ENCODE assay signal across 11 cellular contexts in genomic region chr1:193540511-193540910, GRCh38.
A peak's percentile ranks its signal among the peaks of the same experiment; 100 is the strongest.
DNase-seq lines count a peak whose midpoint lies in the region; ATAC-seq and TF ChIP-seq lines count a peak whose summit lies in the region.
"Had no signal": no experiment of that assay in that cellular context is flagged by ENCODE, and none has a peak within 500 bp of the region (broad histone marks: within the 10 kb centered on the region; RNA-seq: fewer than 3 reads in every experiment).

No MANE protein-coding gene starts in this region.

- no peak for TF ChIP-seq CTCF in CD4-positive, alpha-beta T cell (IDR thresholded peaks at IDR 0.05)
- TF ChIP-seq CTCF in esophagus squamous epithelium (IDR thresholded peaks at IDR 0.05) = no peak

- TF ChIP-seq POLR2A in esophagus squamous epithelium (IDR thresholded peaks at IDR 0.05) = no peak

- peaks cover 60% of the 10 kb centered on the region for H3K4me1 Mint-ChIP-seq in CD4-positive, alpha-beta T cell (ENCODE audit: low read depth)
- peaks cover 47% of the 10 kb centered on the region for H3K4me1 Mint-ChIP-seq in activated CD8-positive, alpha-beta T cell treated with anti-CD3 and anti-CD28 coated beads, Interleukin-2, amount 10 ng/mL, durations not matched to agents 7 days and 5 days (ENCODE audit: low read depth)

- peak; percentile 39 for ATAC-seq in CD4-positive, alpha-beta T cell (ENCODE audit: poor library complexity)
- peak; percentile 2 for ATAC-seq in GM19397 (IDR thresholded peaks at IDR 0.05; ENCODE audit: unreplicated experiment)
- peak; percentile 10 for ATAC-seq in HG03097 (IDR thresholded peaks at IDR 0.05; ENCODE audit: low FRiP score, unreplicated experiment)
- peak; percentile 49 for ATAC-seq in activated CD8-positive, alpha-beta T cell treated with anti-CD3 and anti-CD28 coated beads, Interleukin-2, amount 10 ng/mL, durations not matched to agents 7 days and 5 days
- no peak for ATAC-seq in GM18867 (IDR thresholded peaks at IDR 0.05; ENCODE audit: unreplicated experiment)

- no peaks in the 10 kb centered on the region for H3K27me3 ChIP-seq in CD4-positive, alpha-beta T cell (ENCODE audit: control insufficient read depth, insufficient read depth, low read length)
- no peaks in the 10 kb centered on the region for H3K27me3 ChIP-seq in esophagus squamous epithelium
- H3K27me3 ChIP-seq: adrenal gland had no signal

- no peaks in the 10 kb centered on the region for H3K9me3 Mint-ChIP-seq in CD4-positive, alpha-beta T cell
- H3K9me3 Mint-ChIP-seq in activated CD8-positive, alpha-beta T cell treated with anti-CD3 and anti-CD28 coated beads, Interleukin-2, amount 10 ng/mL, durations not matched to agents 7 days and 5 days (ENCODE audit: insufficient read depth) = peaks cover 15% of the 10 kb centered on the region

- DNase-seq in CD4-positive, alpha-beta T cell = no peak
- no peak for DNase-seq in activated CD8-positive, alpha-beta T cell treated with anti-CD3 and anti-CD28 coated beads, Interleukin-2, amount 10 ng/mL, durations not matched to agents 7 days and 5 days
- DNase-seq in mucosa of gallbladder (ENCODE audit: low spot score) (no peak), esophagus squamous epithelium (lab: John Stamatoyannopoulos, UW) (no peak), KG1 (lab: John Stamatoyannopoulos, UW) (no peak)
- DNase-seq: adrenal gland, kidney glomerular epithelial cell, NCI-H2107 had no signal

- H3K4me3 Mint-ChIP-seq in CD4-positive, alpha-beta T cell = peak overlapping the region; percentile 71
- peak overlapping the region; percentile 67 for H3K4me3 Mint-ChIP-seq in activated CD8-positive, alpha-beta T cell treated with anti-CD3 and anti-CD28 coated beads, Interleukin-2, amount 10 ng/mL, durations not matched to agents 7 days and 5 days

- no peaks in the 10 kb centered on the region for H3K9me3 ChIP-seq in CD4-positive, alpha-beta T cell (ENCODE audit: control insufficient read depth, low read length)
- H3K9me3 ChIP-seq in esophagus squamous epithelium = no peaks in the 10 kb centered on the region
- H3K9me3 ChIP-seq: adrenal gland had no signal

- H3K4me1 ChIP-seq in esophagus squamous epithelium = no peaks in the 10 kb centered on the region
- H3K4me1 ChIP-seq: adrenal gland had no signal

- H3K27ac ChIP-seq in CD4-positive, alpha-beta T cell (ENCODE audit: low read depth, low read length) = peak overlapping the region; percentile 13
- peak overlapping the region in 1 of 4 donors; percentile 18 for H3K27ac ChIP-seq in esophagus squamous epithelium
- H3K27ac ChIP-seq: adrenal gland had no signal

- no peaks in the 10 kb centered on the region for H3K36me3 ChIP-seq in esophagus squamous epithelium
- H3K36me3 ChIP-seq: adrenal gland had no signal

- POLR2A ChIA-PET in CD4-positive, alpha-beta T cell (lab: Charles Lee) = interaction anchor here (0.6 to 2.6 kb wide), 14 partner anchors 9 to 350 kb away, joined by 3 to 29 read pairs (median 4); no protein-coding TSS in a partner anchor
- POLR2A ChIA-PET in activated CD8-positive, alpha-beta T cell treated with anti-CD3 and anti-CD28 coated beads, Interleukin-2, amount 10 ng/mL, durations not matched to agents 7 days and 5 days (lab: Charles Lee) = interaction anchor here (0.9 to 1.7 kb wide), 6 partner anchors 9 to 104 kb away, joined by 3 to 7 read pairs (median 3); no protein-coding TSS in a partner anchor

- H3K36me3 Mint-ChIP-seq in CD4-positive, alpha-beta T cell (ENCODE audit: low read depth) = no peaks in the 10 kb centered on the region
- H3K36me3 Mint-ChIP-seq in activated CD8-positive, alpha-beta T cell treated with anti-CD3 and anti-CD28 coated beads, Interleukin-2, amount 10 ng/mL, durations not matched to agents 7 days and 5 days (ENCODE audit: low read depth) = peaks cover 29% of the 10 kb centered on the region

- intact Hi-C loops in CD4-positive, alpha-beta T cell (cut with DNase I, micrococcal nuclease) = loop anchor here in 1 of 2 experiments (10.0 kb wide), 1 partner anchor 126 kb away; no protein-coding TSS in a partner anchor
- intact Hi-C loops in esophagus squamous epithelium (cut with DNase I) = no loop called here

- no peak overlapping the region for H3K4me3 ChIP-seq in esophagus squamous epithelium
- H3K4me3 ChIP-seq: adrenal gland had no signal

- CTCF ChIA-PET in CD4-positive, alpha-beta T cell (lab: Charles Lee) = interaction anchor here (1.2 to 1.3 kb wide), 2 partner anchors 25 to 47 kb away, joined by 3 to 4 read pairs; no protein-coding TSS in a partner anchor
- CTCF ChIA-PET in activated CD8-positive, alpha-beta T cell treated with anti-CD3 and anti-CD28 coated beads, Interleukin-2, amount 10 ng/mL, durations not matched to agents 7 days and 5 days (lab: Charles Lee) = interaction anchor here (0.9 to 1.5 kb wide), 2 partner anchors 16 to 47 kb away, joined by 3 to 5 read pairs; no protein-coding TSS in a partner anchor

- peak overlapping the region; percentile 78 for H3K27ac Mint-ChIP-seq in CD4-positive, alpha-beta T cell
- peak overlapping the region; percentile 89 for H3K27ac Mint-ChIP-seq in activated CD8-positive, alpha-beta T cell treated with anti-CD3 and anti-CD28 coated beads, Interleukin-2, amount 10 ng/mL, durations not matched to agents 7 days and 5 days

- no peaks in the 10 kb centered on the region for H3K27me3 Mint-ChIP-seq in CD4-positive, alpha-beta T cell
- no peaks in the 10 kb centered on the region for H3K27me3 Mint-ChIP-seq in activated CD8-positive, alpha-beta T cell treated with anti-CD3 and anti-CD28 coated beads, Interleukin-2, amount 10 ng/mL, durations not matched to agents 7 days and 5 days (ENCODE audit: low read depth)
